In the genomic region with DNA sequence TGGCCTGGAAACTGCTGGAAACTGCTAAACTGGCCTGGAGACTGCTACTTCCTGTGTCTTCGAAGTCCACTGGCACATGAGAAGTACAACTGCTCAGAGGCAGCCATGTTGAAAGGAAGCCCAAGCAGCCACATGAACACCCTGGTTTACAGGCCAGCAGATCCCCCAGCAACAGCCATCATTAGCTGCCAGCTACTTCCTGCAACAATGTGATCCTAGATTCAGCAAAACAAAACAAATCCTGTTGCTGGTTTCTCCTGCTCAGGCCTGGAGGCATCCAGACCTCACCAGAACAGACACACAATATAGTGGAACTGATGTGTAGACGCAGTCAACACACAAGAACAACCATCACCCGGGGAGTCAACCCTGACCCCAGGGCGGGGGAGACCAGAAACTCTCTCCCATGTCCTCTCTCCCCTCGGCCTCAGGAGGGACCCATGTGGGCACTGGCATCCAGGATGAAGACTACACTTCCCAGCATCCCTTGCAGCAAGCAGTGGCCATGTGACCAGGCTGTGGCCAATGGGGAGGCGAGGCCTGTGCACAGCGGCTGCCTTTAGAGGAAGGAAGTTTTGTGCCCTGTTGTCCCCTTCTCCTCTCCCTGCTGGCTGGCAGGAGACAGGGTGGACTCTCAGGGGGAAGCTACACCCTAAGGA, we compare ENCODE assay signal across 11 cellular contexts. TPM values are rescaled to one million over a fixed set of nuclear protein-coding genes. Genes with fewer than 3 reads are reported as not detected.
DNase-seq lines count a peak whose midpoint lies in the region; ATAC-seq, FAIRE-seq and TF ChIP-seq lines count a peak whose summit lies in the region.
"Had no signal": no experiment of that assay in that cellular context is flagged by ENCODE, and none has a peak within 500 bp of the region (broad histone marks: within the 10 kb centered on the region; RNA-seq: fewer than 3 reads in every experiment).

No MANE protein-coding gene starts in this region.

- ATAC-seq in stimulated activated effector memory CD8-positive, alpha-beta T cell treated with anti-CD3 and anti-CD28 coated beads, Interleukin-12 subunit alpha, Interleukin-12 subunit beta, amount 100 ng/mL, for 72 hours: peak; percentile 71
- ATAC-seq in GM18519 (IDR thresholded peaks at IDR 0.05; ENCODE audit: low FRiP score, unreplicated experiment): no peak

- H3K27me3 Mint-ChIP-seq in chondrocyte (ENCODE audit: low read depth): peaks cover 20% of the 10 kb centered on the region

- H3K4me3 ChIP-seq in mammary epithelial cell (replicated peaks in 1 of 3; ENCODE audit: insufficient read depth in 1 of 3, low read depth in 2 of 3, low read length in 3 of 3) (no peak overlapping the region), NT2/D1 (ENCODE audit: insufficient read length, low read depth) (no peak overlapping the region)

- no peak for FAIRE-seq in D721Med (lab: Jason Lieb, UNC)
- FAIRE-seq: endometrium, G401.6, TTC549 had no signal

- H3K4me1 Mint-ChIP-seq in chondrocyte (ENCODE audit: low read depth): peaks cover 2% of the 10 kb centered on the region
- H3K4me1 Mint-ChIP-seq in stimulated activated effector memory CD8-positive, alpha-beta T cell treated with anti-CD3 and anti-CD28 coated beads, Interleukin-12 subunit alpha, Interleukin-12 subunit beta, amount 100 ng/mL, for 72 hours: peaks cover 12% of the 10 kb centered on the region

- H3K4me2 ChIP-seq in mammary epithelial cell (ENCODE audit: insufficient read depth, low read depth, low read length): no peak overlapping the region

- H3K9me3 ChIP-seq in mammary epithelial cell (replicated peaks; ENCODE audit: insufficient read depth, low read length) (no peaks in the 10 kb centered on the region), NT2/D1 (ENCODE audit: insufficient read depth, low read length) (peaks cover 21% of the 10 kb centered on the region; the same call in 1 of the 2 replicates)

- intact Hi-C loops in mammary epithelial cell (cut with micrococcal nuclease): no loop called here

- BruUV-seq in mammary epithelial cell (replicated peaks; lab: Mats Ljungman, UMichigan): no TSS peak

- in situ Hi-C loops in T47D (cut with HindIII; ENCODE audit: low pct_unique_long_range_greater_than_20kb, low sequenced_read_pairs): no loop called here
- in situ Hi-C loops in mammary epithelial cell (cut with MboI; ENCODE audit: low sequenced_read_pairs in 2 of 2): no loop called here

- CTCF ChIA-PET in mammary epithelial cell (lab: Charles Lee; ENCODE audit: low non-redundant PET): no interaction called here

- H3K9me3 Mint-ChIP-seq in chondrocyte (ENCODE audit: low read depth): peaks cover 11% of the 10 kb centered on the region
- H3K9me3 Mint-ChIP-seq in stimulated activated effector memory CD8-positive, alpha-beta T cell treated with anti-CD3 and anti-CD28 coated beads, Interleukin-12 subunit alpha, Interleukin-12 subunit beta, amount 100 ng/mL, for 72 hours: peaks cover 7% of the 10 kb centered on the region

- no peak overlapping the region for H2AFZ ChIP-seq in mammary epithelial cell (ENCODE audit: low read depth, low read length)

- H3K4me1 ChIP-seq in mammary epithelial cell (ENCODE audit: insufficient read depth, low read length) (no peaks in the 10 kb centered on the region), NT2/D1 (ENCODE audit: insufficient read depth, insufficient read length) (peaks cover 4% of the 10 kb centered on the region)

- H3K27me3 ChIP-seq in mammary epithelial cell (ENCODE audit: insufficient read depth, low read length): no peaks in the 10 kb centered on the region
- peaks cover 10% of the 10 kb centered on the region for H3K27me3 ChIP-seq in NT2/D1 (ENCODE audit: insufficient read depth, insufficient read length)

- WGBS in mammary epithelial cell (ENCODE audit: low coverage, missing lambda C conversion rate): 53% methylated on average over 6 of the region's 7 CpGs

- H3K27ac ChIP-seq in mammary epithelial cell (ENCODE audit: insufficient read depth, low read depth, low read length): no peak overlapping the region

- H3K27ac Mint-ChIP-seq in chondrocyte (ENCODE audit: unreplicated experiment): no peak overlapping the region
- H3K27ac Mint-ChIP-seq in stimulated activated effector memory CD8-positive, alpha-beta T cell treated with anti-CD3 and anti-CD28 coated beads, Interleukin-12 subunit alpha, Interleukin-12 subunit beta, amount 100 ng/mL, for 72 hours: no peak overlapping the region

- TF ChIP-seq CTCF in mammary epithelial cell (conservative IDR thresholded peaks at IDR 0.05 in 1 of 2, IDR thresholded peaks at IDR 0.05 in 1 of 2; ENCODE audit: extremely low read depth in 1 of 2, insufficient read depth in 1 of 2, low read depth in 1 of 2, low read length in 2 of 2) (no peak), chondrocyte (IDR thresholded peaks at IDR 0.05) (no peak), D721Med (IDR thresholded peaks at IDR 0.05; ENCODE audit: insufficient read depth, missing control alignments) (no peak)

- H3K9ac ChIP-seq in mammary epithelial cell (ENCODE audit: insufficient read depth, low read length) (no peak overlapping the region), NT2/D1 (ENCODE audit: insufficient read length, low read depth) (no peak overlapping the region)

- no peak overlapping the region for H3K4me3 Mint-ChIP-seq in chondrocyte (ENCODE audit: unreplicated experiment)
- H3K4me3 Mint-ChIP-seq in stimulated activated effector memory CD8-positive, alpha-beta T cell treated with anti-CD3 and anti-CD28 coated beads, Interleukin-12 subunit alpha, Interleukin-12 subunit beta, amount 100 ng/mL, for 72 hours: no peak overlapping the region

- H3K36me3 Mint-ChIP-seq in chondrocyte (ENCODE audit: low read depth): peaks cover 11% of the 10 kb centered on the region
- H3K36me3 Mint-ChIP-seq in stimulated activated effector memory CD8-positive, alpha-beta T cell treated with anti-CD3 and anti-CD28 coated beads, Interleukin-12 subunit alpha, Interleukin-12 subunit beta, amount 100 ng/mL, for 72 hours: no peaks in the 10 kb centered on the region

- H3K79me2 ChIP-seq in mammary epithelial cell (ENCODE audit: insufficient read depth, low read length): no peaks in the 10 kb centered on the region

- DNase-seq in T47D (ENCODE audit: low read depth in 1 of 2, low spot score in 1 of 2) (peak; percentile 76 to 84), mammary epithelial cell (no peak), NT2/D1 (ENCODE audit: low read depth, low spot score) (peak; percentile 70), chondrocyte (ENCODE audit: low spot score) (peak; percentile 54), D721Med (ENCODE audit: insufficient read length, low spot score) (no peak), NCI-H69 (lab: John Stamatoyannopoulos, UW) (no peak)
- DNase-seq in stimulated activated effector memory CD8-positive, alpha-beta T cell treated with anti-CD3 and anti-CD28 coated beads, Interleukin-12 subunit alpha, Interleukin-12 subunit beta, amount 100 ng/mL, for 72 hours (ENCODE audit: low spot score in 2 of 2): peak in 1 of 2 donors; percentile 66

- dilution Hi-C loops in mammary epithelial cell (cut with HindIII; ENCODE audit: low sequenced_read_pairs): no loop called here

- H4K20me1 ChIP-seq in mammary epithelial cell (ENCODE audit: insufficient read depth, low read length): no peaks in the 10 kb centered on the region

- no peaks in the 10 kb centered on the region for H3K36me3 ChIP-seq in mammary epithelial cell (ENCODE audit: insufficient read depth, low read length)
- no peaks in the 10 kb centered on the region for H3K36me3 ChIP-seq in NT2/D1 (ENCODE audit: insufficient read depth, insufficient read length, low read length)

RNA-seq across cellular contexts. Expression of gene LCN15, which starts 9.2 kb away (rescaled TPM):
- total RNA-seq in mammary epithelial cell (not detected), chondrocyte (not detected in 3 replicates)
- polyA plus RNA-seq in mammary epithelial cell: not detected
- polyA minus RNA-seq in mammary epithelial cell: not detected

RNA-seq across cellular contexts. Expression of gene LCN8, which starts 15.5 kb away (rescaled TPM):
- not detected for total RNA-seq in mammary epithelial cell
- not detected for polyA plus RNA-seq in mammary epithelial cell
- polyA minus RNA-seq in mammary epithelial cell: not detected
- not detected in 3 replicates for total RNA-seq in chondrocyte

RNA-seq across cellular contexts. Expression of gene TMEM141, which starts 17.6 kb away (rescaled TPM):
- total RNA-seq in mammary epithelial cell: 10 to 100 TPM; 38.8 to 95.4 TPM
- polyA plus RNA-seq in mammary epithelial cell: 165 TPM
- 55.5 TPM for polyA minus RNA-seq in mammary epithelial cell
- total RNA-seq in chondrocyte: 31.2 to 40.0 TPM (median 32.5 TPM) in 3 replicates

RNA-seq across cellular contexts. Expression of gene CCDC183, which starts 22.6 kb away (rescaled TPM):
- total RNA-seq in mammary epithelial cell (under 1 TPM in 1 of 2 donors, not detected in 1; 0.35 TPM), chondrocyte (0.62 to 1.5 TPM (median 1.4 TPM) in 3 replicates)
- polyA plus RNA-seq in mammary epithelial cell: 0.05 TPM
- polyA minus RNA-seq in mammary epithelial cell: not detected

RNA-seq across cellular contexts. Expression of gene LCN6, which starts 25.2 kb away (rescaled TPM):
- total RNA-seq in mammary epithelial cell: not detected
- polyA plus RNA-seq in mammary epithelial cell: not detected
- polyA minus RNA-seq in mammary epithelial cell: not detected
- total RNA-seq in chondrocyte: not detected in 3 replicates

Comparison
In these comparisons a context has a peak if more than half of its experiments do, and no peak if none do; other contexts are left out.
1. DNase-seq: peak in T47D (2 of 2), NT2/D1 (single experiment) and chondrocyte (single experiment); none in mammary epithelial cell (single experiment), D721Med (single experiment) and NCI-H69 (single experiment).